ENCODE assay signal across 12 cellular contexts in genomic region chr21:26961704-26962103, GRCh38. TPM values are rescaled to one million over a fixed set of nuclear protein-coding genes. Genes with fewer than 3 reads are reported as not detected.
A peak's percentile ranks its signal among the peaks of the same experiment; 100 is the strongest.
DNase-seq lines count a peak whose midpoint lies in the region; ATAC-seq and TF ChIP-seq lines count a peak whose summit lies in the region.
"Had no signal": no experiment of that assay in that cellular context is flagged by ENCODE, and none has a peak within 500 bp of the region (broad histone marks: within the 10 kb centered on the region; RNA-seq: fewer than 3 reads in every experiment).

No MANE protein-coding gene starts in this region.

- H3K27ac ChIP-seq in esophagus muscularis mucosa (replicated peaks in 1 of 4): peak overlapping the region in 3 of 4 donors; percentile 8 to 87 (median 37)
- H3K27ac ChIP-seq in smooth muscle cell (ENCODE audit: low read depth): no peak overlapping the region

- CTCF ChIA-PET in activated naive CD4-positive, alpha-beta T cell treated with anti-CD3 and anti-CD28 coated beads for 36 hours (lab: Charles Lee): no interaction called here

- H3K36me3 ChIP-seq in esophagus muscularis mucosa: no peaks in the 10 kb centered on the region
- no peaks in the 10 kb centered on the region for H3K36me3 ChIP-seq in smooth muscle cell (ENCODE audit: low read depth)

- intact Hi-C loops in activated naive CD4-positive, alpha-beta T cell treated with anti-CD3 and anti-CD28 coated beads for 36 hours (cut with micrococcal nuclease): loop anchor here (5.0 kb wide), 1 partner anchor 109 kb away; no protein-coding TSS in a partner anchor
- intact Hi-C loops in esophagus muscularis mucosa (cut with DNase I): no loop called here

- peak; percentile 8 for DNase-seq in activated naive CD4-positive, alpha-beta T cell treated with anti-CD3 and anti-CD28 coated beads for 36 hours
- DNase-seq in activated naive CD4-positive, alpha-beta T cell (lab: John Stamatoyannopoulos, UW): no peak
- DNase-seq in NCI-H460 (ENCODE audit: extremely low read depth, low read depth) (peak; percentile 1), esophagus muscularis mucosa (ENCODE audit: extremely low spot score) (no peak), smooth muscle cell (lab: John Stamatoyannopoulos, UW; ENCODE audit: unreplicated experiment) (no peak), NCI-H1092 (lab: John Stamatoyannopoulos, UW) (no peak)
- no peak for DNase-seq in stimulated activated CD4-positive, alpha-beta T cell treated with anti-CD3 and anti-CD28 coated beads, Interleukin-2, amount 100 ng/mL, for 24 hours
- DNase-seq: activated T-cell treated with anti-CD3 and anti-CD28 coated beads, Interleukin-2, amount 50 U/mL, for 72 hours; NCI-H2081 had no signal

- H3K9me3 ChIP-seq in esophagus muscularis mucosa (no peaks in the 10 kb centered on the region), smooth muscle cell (replicated peaks; ENCODE audit: low read depth) (no peaks in the 10 kb centered on the region)

- peaks cover 34% of the 10 kb centered on the region for H3K27me3 Mint-ChIP-seq in activated naive CD4-positive, alpha-beta T cell treated with anti-CD3 and anti-CD28 coated beads for 36 hours (ENCODE audit: low read depth)

- no peak for TF ChIP-seq EP300 in esophagus muscularis mucosa (IDR thresholded peaks at IDR 0.05)

- no peak overlapping the region for H2AFZ ChIP-seq in smooth muscle cell (ENCODE audit: low read depth)

- TF ChIP-seq CTCF in esophagus muscularis mucosa (IDR thresholded peaks at IDR 0.05) (peak in 2 of 3 experiments; percentile 14 to 26), smooth muscle cell (IDR thresholded peaks at IDR 0.05; ENCODE audit: borderline replicate concordance, insufficient read depth, poor library complexity, severe bottlenecking) (peak; percentile 22)

- H3K36me3 Mint-ChIP-seq in activated naive CD4-positive, alpha-beta T cell treated with anti-CD3 and anti-CD28 coated beads for 36 hours (ENCODE audit: low read depth): no peaks in the 10 kb centered on the region

- H3K9me3 Mint-ChIP-seq in activated naive CD4-positive, alpha-beta T cell treated with anti-CD3 and anti-CD28 coated beads for 36 hours: no peaks in the 10 kb centered on the region
- H3K9me3 Mint-ChIP-seq: activated T-cell treated with anti-CD3 and anti-CD28 coated beads, Interleukin-2, amount 50 U/mL, for 72 hours; T-helper 1 cell treated with Interleukin-12 subunit alpha and Interleukin-12 subunit beta and Interleukin-4 antibody, amounts not matched to agents 30 μg/mL and 1 μg/mL, for 36 hours had no signal

- H3K4me1 ChIP-seq in esophagus muscularis mucosa (peaks cover 4 to 88% (median 79%) of the 10 kb centered on the region in 4 donors), smooth muscle cell (ENCODE audit: low read depth) (peaks cover 5% of the 10 kb centered on the region)

- H3F3A ChIP-seq in smooth muscle cell (ENCODE audit: low read depth): no peaks in the 10 kb centered on the region

- no peak for ATAC-seq in HG03139 (IDR thresholded peaks at IDR 0.05; ENCODE audit: unreplicated experiment)
- ATAC-seq: activated T-cell treated with anti-CD3 and anti-CD28 coated beads, Interleukin-2, amount 50 U/mL, for 72 hours had no signal

- no peak overlapping the region for H3K4me3 Mint-ChIP-seq in activated naive CD4-positive, alpha-beta T cell treated with anti-CD3 and anti-CD28 coated beads for 36 hours
- H3K4me3 Mint-ChIP-seq: activated T-cell treated with anti-CD3 and anti-CD28 coated beads, Interleukin-2, amount 50 U/mL, for 72 hours; B cell; T-helper 1 cell treated with Interleukin-12 subunit alpha and Interleukin-12 subunit beta and Interleukin-4 antibody, amounts not matched to agents 30 μg/mL and 1 μg/mL, for 36 hours had no signal

- no peak overlapping the region for H3K9ac ChIP-seq in smooth muscle cell (ENCODE audit: low read depth)

- H3K27ac Mint-ChIP-seq in activated naive CD4-positive, alpha-beta T cell treated with anti-CD3 and anti-CD28 coated beads for 36 hours: no peak overlapping the region
- H3K27ac Mint-ChIP-seq: activated T-cell treated with anti-CD3 and anti-CD28 coated beads, Interleukin-2, amount 50 U/mL, for 72 hours; B cell; T-helper 1 cell treated with Interleukin-12 subunit alpha and Interleukin-12 subunit beta and Interleukin-4 antibody, amounts not matched to agents 30 μg/mL and 1 μg/mL, for 36 hours had no signal

- H3K4me2 ChIP-seq in smooth muscle cell: peak overlapping the region; percentile 94

- H3K4me1 Mint-ChIP-seq in activated naive CD4-positive, alpha-beta T cell treated with anti-CD3 and anti-CD28 coated beads for 36 hours (ENCODE audit: low read depth): peaks cover 3% of the 10 kb centered on the region
- H3K4me1 Mint-ChIP-seq: B cell had no signal

- H3K27me3 ChIP-seq in esophagus muscularis mucosa (peaks cover 0 to 11% (median 0%) of the 10 kb centered on the region in 4 donors), smooth muscle cell (ENCODE audit: low read depth) (no peaks in the 10 kb centered on the region)

- peak overlapping the region in 2 of 4 donors; percentile 64 to 69 for H3K4me3 ChIP-seq in esophagus muscularis mucosa
- H3K4me3 ChIP-seq in smooth muscle cell: no peak overlapping the region

- peaks cover 5% of the 10 kb centered on the region for H3K79me2 ChIP-seq in smooth muscle cell (ENCODE audit: low read depth)

- no peak for TF ChIP-seq POLR2A in esophagus muscularis mucosa (IDR thresholded peaks at IDR 0.05; ENCODE audit: low read depth)

- 57% methylated on average over 4 of the region's 4 CpGs for WGBS in esophagus muscularis mucosa
- WGBS in smooth muscle cell (ENCODE audit: low lambda C conversion rate): 63% methylated on average over 4 of the region's 4 CpGs

- H4K20me1 ChIP-seq in smooth muscle cell (ENCODE audit: low read depth): no peaks in the 10 kb centered on the region

RNA-seq across cellular contexts. Expression of gene ADAMTS5, which starts 5.2 kb away (rescaled TPM):
- total RNA-seq in activated naive CD4-positive, alpha-beta T cell treated with anti-CD3 and anti-CD28 coated beads for 36 hours: not detected
- not detected in 2 replicates for total RNA-seq in NCI-H460 (2014; rRNA removed; shearing (Covaris generic))
- polyA plus RNA-seq in NCI-H460 (2014; cell fraction: nucleus; rRNA removed): not detected in 2 replicates
- total RNA-seq in esophagus muscularis mucosa: 10 to 100 TPM; 14.4 to 34.5 (median 20.8) TPM
- 15.5 and 18.4 TPM in 2 replicates for total RNA-seq in smooth muscle cell
- 6.5 and 7.6 TPM in 2 replicates for polyA plus RNA-seq in smooth muscle cell
- total RNA-seq: activated T-cell treated with anti-CD3 and anti-CD28 coated beads, Interleukin-2, amount 50 U/mL, for 72 hours; B cell had no signal

Comparison
In these comparisons a context has a peak if more than half of its experiments do, and no peak if none do; other contexts are left out.
1. DNase-seq: peak in activated naive CD4-positive, alpha-beta T cell treated with anti-CD3 and anti-CD28 coated beads for 36 hours (single experiment) and NCI-H460 (single experiment); none in activated naive CD4-positive, alpha-beta T cell (0 of 4), esophagus muscularis mucosa (single experiment), smooth muscle cell (single experiment), NCI-H1092 (single experiment) and stimulated activated CD4-positive, alpha-beta T cell treated with anti-CD3 and anti-CD28 coated beads, Interleukin-2, amount 100 ng/mL, for 24 hours (0 of 2).
2. RNA of gene ADAMTS5, which starts 5.2 kb away (total RNA-seq): 14.4 to 34.5 TPM in esophagus muscularis mucosa and 15.5 to 18.4 TPM in smooth muscle cell; not detected in activated naive CD4-positive, alpha-beta T cell treated with anti-CD3 and anti-CD28 coated beads for 36 hours and not detected in NCI-H460; every median in the first group is over 10 times any median in the second.